In the genomic region with DNA sequence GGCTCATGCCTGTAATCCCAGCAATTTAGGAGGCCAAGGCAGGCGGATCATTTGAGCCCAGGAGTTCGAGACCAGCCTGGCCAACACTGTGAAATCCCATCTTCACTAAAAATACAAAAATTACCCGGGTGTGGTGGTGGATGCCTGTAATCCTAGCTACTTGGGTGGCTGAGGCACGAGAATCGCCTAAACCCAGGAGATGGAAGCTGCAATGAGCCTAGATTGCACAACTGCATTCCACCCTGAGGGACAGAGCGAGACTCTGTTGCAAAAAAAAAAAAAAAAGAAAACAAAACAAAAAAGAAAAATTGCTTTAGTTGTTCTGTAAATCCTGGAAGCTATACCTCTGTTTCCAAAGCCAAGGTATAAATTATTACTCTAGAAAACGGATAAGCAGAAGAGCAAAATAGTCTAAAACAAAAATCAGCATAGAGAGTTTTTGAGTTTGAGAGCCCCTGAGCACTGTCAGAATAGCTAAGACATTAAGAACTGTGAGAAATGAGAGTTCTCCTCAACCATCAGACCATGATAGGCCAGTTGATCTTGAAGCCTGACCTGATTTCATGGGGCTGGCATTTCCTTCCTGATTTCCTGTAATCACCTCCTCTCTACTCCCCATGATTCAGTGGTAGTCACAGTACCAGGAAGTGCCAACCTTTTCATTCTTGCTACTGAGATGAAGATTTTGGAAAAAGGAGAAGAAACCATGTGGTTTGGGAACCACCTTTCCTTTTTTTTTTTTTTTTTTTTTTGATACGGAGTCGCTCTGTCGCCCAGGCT, we compare ENCODE assay signal across 9 cellular contexts.
A peak's percentile ranks its signal among the peaks of the same experiment; 100 is the strongest.
DNase-seq lines count a peak whose midpoint lies in the region; ATAC-seq lines count a peak whose summit lies in the region.
"Had no signal": no experiment of that assay in that cellular context is flagged by ENCODE, and none has a peak within 500 bp of the region (broad histone marks: within the 10 kb centered on the region; RNA-seq: fewer than 3 reads in every experiment).

No MANE protein-coding gene starts in this region.

- ATAC-seq in stimulated activated naive CD8-positive, alpha-beta T cell treated with anti-CD3 and anti-CD28 coated beads, Interleukin-15, Interleukin-2, amounts not matched to agents 100 U/mL and 50 U/mL, for 24 hours = peak; percentile 55

- H3K27me3 Mint-ChIP-seq in T-helper 2 cell treated with Interferon-gamma antibody and Interleukin-4, amounts not matched to agents 5 μg/mL and 100 μg/mL, for 36 hours (ENCODE audit: low read depth) = no peaks in the 10 kb centered on the region
- H3K27me3 Mint-ChIP-seq: memory B cell had no signal

- H3K4me3 Mint-ChIP-seq in T-helper 2 cell treated with Interferon-gamma antibody and Interleukin-4, amounts not matched to agents 5 μg/mL and 100 μg/mL, for 36 hours = peak overlapping the region; percentile 32
- H3K4me3 Mint-ChIP-seq: memory B cell had no signal

- H3K27ac Mint-ChIP-seq in T-helper 2 cell treated with Interferon-gamma antibody and Interleukin-4, amounts not matched to agents 5 μg/mL and 100 μg/mL, for 36 hours = peak overlapping the region; percentile 39
- H3K27ac Mint-ChIP-seq: memory B cell had no signal

- peaks cover 51% of the 10 kb centered on the region for H3K36me3 Mint-ChIP-seq in T-helper 2 cell treated with Interferon-gamma antibody and Interleukin-4, amounts not matched to agents 5 μg/mL and 100 μg/mL, for 36 hours (ENCODE audit: low read depth)

- H3K4me1 Mint-ChIP-seq in T-helper 2 cell treated with Interferon-gamma antibody and Interleukin-4, amounts not matched to agents 5 μg/mL and 100 μg/mL, for 36 hours (ENCODE audit: low read depth) = peaks cover 52% of the 10 kb centered on the region

- DNase-seq in NOMO-1 treated with DMSO at 0.1 percent for 48 hours (lab: John Stamatoyannopoulos, UW; ENCODE audit: unreplicated experiment) = peak; percentile 6
- no peak for DNase-seq in NOMO-1 treated with dmso at 0.1 percent for 144 hours (lab: John Stamatoyannopoulos, UW; ENCODE audit: unreplicated experiment)
- DNase-seq in T-helper 2 cell treated with Interferon-gamma antibody and Interleukin-4, amounts not matched to agents 5 μg/mL and 100 μg/mL, for 36 hours (ENCODE audit: low spot score) = no peak
- peak; percentile 34 for DNase-seq in fibroblast of the conjunctiva (ENCODE audit: low read depth)
- no peak for DNase-seq in stimulated activated naive CD8-positive, alpha-beta T cell treated with anti-CD3 and anti-CD28 coated beads, Interleukin-15, Interleukin-2, amounts not matched to agents 100 U/mL and 50 U/mL, for 24 hours
- no peak for DNase-seq in RPMI8226
- no peak for DNase-seq in stimulated activated CD4-positive, alpha-beta T cell treated with anti-CD3 and anti-CD28 coated beads, Interleukin-15, amount 100 ng/mL, for 24 hours
- no peak for DNase-seq in cortex of kidney (lab: John Stamatoyannopoulos, UW)

- no peaks in the 10 kb centered on the region for H3K9me3 Mint-ChIP-seq in T-helper 2 cell treated with Interferon-gamma antibody and Interleukin-4, amounts not matched to agents 5 μg/mL and 100 μg/mL, for 36 hours
- H3K9me3 Mint-ChIP-seq: memory B cell had no signal

Comparison
In these comparisons a context has a peak if more than half of its experiments do, and no peak if none do; other contexts are left out.
1. DNase-seq: peak in NOMO-1 treated with DMSO at 0.1 percent for 48 hours (single experiment) and fibroblast of the conjunctiva (single experiment); none in NOMO-1 treated with dmso at 0.1 percent for 144 hours (single experiment), T-helper 2 cell treated with Interferon-gamma antibody and Interleukin-4, amounts not matched to agents 5 μg/mL and 100 μg/mL, for 36 hours (single experiment), stimulated activated naive CD8-positive, alpha-beta T cell treated with anti-CD3 and anti-CD28 coated beads, Interleukin-15, Interleukin-2, amounts not matched to agents 100 U/mL and 50 U/mL, for 24 hours (single experiment), RPMI8226 (single experiment), stimulated activated CD4-positive, alpha-beta T cell treated with anti-CD3 and anti-CD28 coated beads, Interleukin-15, amount 100 ng/mL, for 24 hours (single experiment) and cortex of kidney (single experiment).